In the genomic region with DNA sequence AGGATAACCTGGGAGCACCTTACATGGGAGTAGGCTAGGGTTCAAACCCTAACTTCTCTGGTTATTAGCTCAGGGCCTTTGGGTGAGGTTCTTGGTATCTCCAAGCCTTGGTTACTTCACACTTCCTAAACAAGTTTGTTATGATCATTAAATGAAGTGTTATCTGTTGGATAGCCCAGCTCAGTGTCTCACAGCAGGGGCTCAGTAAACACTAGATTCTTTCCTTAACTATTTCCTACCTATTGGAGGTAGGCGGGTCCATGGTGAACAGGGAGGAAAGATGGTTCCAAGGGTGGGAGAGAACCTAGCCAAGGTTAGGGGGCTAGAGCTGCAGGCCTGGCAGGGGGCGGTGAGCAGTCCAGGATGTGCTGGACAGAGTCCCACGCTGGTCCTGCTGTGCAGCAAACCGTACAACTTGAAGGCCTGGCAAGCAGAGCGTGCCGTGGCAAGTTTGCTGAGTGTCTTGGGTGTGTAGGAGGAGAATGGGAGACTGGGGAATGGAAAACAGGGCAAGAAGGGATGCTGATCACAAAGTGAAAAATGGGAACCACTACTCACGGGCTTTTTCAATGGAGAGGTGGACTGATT, we compare ENCODE assay signal across 28 cellular contexts.
DNase-seq lines count a peak whose midpoint lies in the region; ATAC-seq, FAIRE-seq and TF ChIP-seq lines count a peak whose summit lies in the region.
"Had no signal": no experiment of that assay in that cellular context is flagged by ENCODE, and none has a peak within 500 bp of the region (broad histone marks: within the 10 kb centered on the region; RNA-seq: fewer than 3 reads in every experiment).

No MANE protein-coding gene starts in this region.

- 0 out of 2 replicates have a peak overlapping the region, but pooled peaks have one; percentile 7 for H2AFZ ChIP-seq in MM.1S (ENCODE audit: low read length)

- TF ChIP-seq POLR2A in gastrocnemius medialis (IDR thresholded peaks at IDR 0.05) = no peak
- no peak for TF ChIP-seq POLR2A in gastroesophageal sphincter (IDR thresholded peaks at IDR 0.05)

- H3F3A ChIP-seq in MM.1S (ENCODE audit: insufficient read depth, low read length) = no peaks in the 10 kb centered on the region

- in situ Hi-C loops in gastrocnemius medialis (cut with MboI; ENCODE audit: low sequenced_read_pairs in 4 of 4) = no loop called here

- H3K9ac ChIP-seq in MM.1S (ENCODE audit: low read length) = peak overlapping the region; percentile 49

- FAIRE-seq in bronchial epithelial cell (lab: Jason Lieb, UNC) = no peak
- FAIRE-seq: GM19239, islet of Langerhans, pancreas had no signal

- H4K20me1 ChIP-seq in MM.1S (ENCODE audit: insufficient read depth, low read length) = no peaks in the 10 kb centered on the region

- no TSS peak for BruUV-seq in Caco-2 (replicated peaks; lab: Mats Ljungman, UMichigan)

- intact Hi-C loops in Caco-2 (cut with micrococcal nuclease; ENCODE audit: unreplicated experiment) = no loop called here
- intact Hi-C loops in naive thymus-derived CD4-positive, alpha-beta T cell (cut with micrococcal nuclease) = no loop called here
- intact Hi-C loops in gastrocnemius medialis (cut with DNase I; ENCODE audit: low total_unique reads) = no loop called here

- no peak for TF ChIP-seq EP300 in gastroesophageal sphincter (IDR thresholded peaks at IDR 0.05)

- H3K4me1 Mint-ChIP-seq in Caco-2 (ENCODE audit: low read depth, unreplicated experiment) = peaks cover 47% of the 10 kb centered on the region
- peaks cover 37% of the 10 kb centered on the region for H3K4me1 Mint-ChIP-seq in memory B cell
- H3K4me1 Mint-ChIP-seq in naive thymus-derived CD4-positive, alpha-beta T cell = peaks cover 0 to 13% (median 0%) of the 10 kb centered on the region in 7 donors

- H3K27ac Mint-ChIP-seq in Caco-2 (ENCODE audit: unreplicated experiment) = peak overlapping the region; percentile 97
- peak overlapping the region; percentile 75 for H3K27ac Mint-ChIP-seq in memory B cell
- peak overlapping the region in 1 of 9 donors; percentile 13 for H3K27ac Mint-ChIP-seq in naive thymus-derived CD4-positive, alpha-beta T cell
- H3K27ac Mint-ChIP-seq: activated CD8-positive, alpha-beta memory T cell treated with anti-CD3 and anti-CD28 coated beads, Interleukin-2, amount 10 ng/mL, durations not matched to agents 7 days and 5 days; activated naive CD8-positive, alpha-beta T cell; activated T-helper 1 cell treated with anti-CD3 and anti-CD28 coated beads, Interleukin-12 subunit alpha, Interleukin-12 subunit beta, Interleukin-2, Interleukin-4 antibody, amounts not matched to agents 30 ng/mL and 10 ng/mL and 1 ng/mL, durations not matched to agents 14 hours and 24 hours and 36 hours; CD4-positive, CD25-positive, alpha-beta regulatory T cell had no signal

- peak overlapping the region; percentile 43 for H3K4me3 Mint-ChIP-seq in Caco-2 (ENCODE audit: unreplicated experiment)
- no peak overlapping the region for H3K4me3 Mint-ChIP-seq in memory B cell
- H3K4me3 Mint-ChIP-seq in naive thymus-derived CD4-positive, alpha-beta T cell = no peak overlapping the region
- H3K4me3 Mint-ChIP-seq: activated CD8-positive, alpha-beta memory T cell treated with anti-CD3 and anti-CD28 coated beads, Interleukin-2, amount 10 ng/mL, durations not matched to agents 7 days and 5 days; activated naive CD8-positive, alpha-beta T cell; activated T-helper 1 cell treated with anti-CD3 and anti-CD28 coated beads, Interleukin-12 subunit alpha, Interleukin-12 subunit beta, Interleukin-2, Interleukin-4 antibody, amounts not matched to agents 30 ng/mL and 10 ng/mL and 1 ng/mL, durations not matched to agents 14 hours and 24 hours and 36 hours; CD4-positive, CD25-positive, alpha-beta regulatory T cell; H9; natural killer cell treated with Interleukin-12 subunit alpha and Interleukin-12 subunit beta and Interleukin-15 and Interleukin-18, amount 100 ng/mL, for 72 hours had no signal

- peaks cover 54% of the 10 kb centered on the region for H3K4me1 ChIP-seq in Caco-2
- peaks cover 17% of the 10 kb centered on the region for H3K4me1 ChIP-seq in MM.1S (ENCODE audit: low read length)
- H3K4me1 ChIP-seq in naive thymus-derived CD4-positive, alpha-beta T cell (ENCODE audit: control insufficient read depth in 2 of 2, insufficient read depth in 2 of 2, low read length in 2 of 2) = no peaks in the 10 kb centered on the region
- H3K4me1 ChIP-seq in gastrocnemius medialis = peaks cover 8 to 19% of the 10 kb centered on the region in 2 donors
- peaks cover 0 to 12% (median 0%) of the 10 kb centered on the region in 3 donors for H3K4me1 ChIP-seq in gastroesophageal sphincter
- H3K4me1 ChIP-seq: sigmoid colon, testis had no signal

- ATAC-seq in memory B cell (ENCODE audit: low read depth) = no peak
- no peak for ATAC-seq in naive thymus-derived CD4-positive, alpha-beta T cell
- ATAC-seq in gastrocnemius medialis = no peak
- ATAC-seq in HG03457 (IDR thresholded peaks at IDR 0.05; ENCODE audit: unreplicated experiment) = no peak
- no peak for ATAC-seq in gastroesophageal sphincter
- ATAC-seq: activated CD8-positive, alpha-beta memory T cell treated with anti-CD3 and anti-CD28 coated beads, Interleukin-2, amount 10 ng/mL, durations not matched to agents 7 days and 5 days; natural killer cell treated with Interleukin-12 subunit alpha and Interleukin-12 subunit beta and Interleukin-15 and Interleukin-18, amount 100 ng/mL, for 72 hours had no signal

- peak overlapping the region; percentile 63; the same call in 1 of the 2 replicates for H3K27ac ChIP-seq in MM.1S (ENCODE audit: low read length)
- H3K27ac ChIP-seq in naive thymus-derived CD4-positive, alpha-beta T cell (ENCODE audit: low read depth, low read length) = no peak overlapping the region
- no peak overlapping the region for H3K27ac ChIP-seq in gastrocnemius medialis
- no peak overlapping the region for H3K27ac ChIP-seq in gastroesophageal sphincter
- H3K27ac ChIP-seq: sigmoid colon, testis had no signal

- POLR2A ChIA-PET in Caco-2 (lab: Charles Lee) = no interaction called here
- POLR2A ChIA-PET in naive thymus-derived CD4-positive, alpha-beta T cell (lab: Charles Lee) = no interaction called here

- H3K36me3 ChIP-seq in Caco-2 (ENCODE audit: control insufficient read depth, insufficient read depth, low read length) (no peaks in the 10 kb centered on the region), MM.1S (replicated peaks; ENCODE audit: insufficient read depth, low read length) (no peaks in the 10 kb centered on the region), bronchial epithelial cell (ENCODE audit: control insufficient read depth, insufficient read depth, low read length) (no peaks in the 10 kb centered on the region), gastrocnemius medialis (no peaks in the 10 kb centered on the region), gastroesophageal sphincter (no peaks in the 10 kb centered on the region)
- H3K36me3 ChIP-seq in naive thymus-derived CD4-positive, alpha-beta T cell (ENCODE audit: control insufficient read depth in 2 of 3, insufficient read depth in 3 of 3, low read length in 3 of 3) = no peaks in the 10 kb centered on the region
- H3K36me3 ChIP-seq: pancreas, sigmoid colon had no signal

- WGBS in gastroesophageal sphincter (ENCODE audit: low coverage in 1 of 2), 2 donors = 83 to 88% methylated on average over 3 to 7 of the region's 7 CpGs

- no peaks in the 10 kb centered on the region for H3K9me2 ChIP-seq in MM.1S (replicated peaks; ENCODE audit: insufficient read depth, low read length)

- H3K9me3 ChIP-seq in Caco-2 (0 out of 2 replicates have a peak, but pooled peaks cover 4% of the 10 kb centered on the region), MM.1S (replicated peaks; ENCODE audit: insufficient read depth, low read length) (no peaks in the 10 kb centered on the region), gastrocnemius medialis (no peaks in the 10 kb centered on the region), gastroesophageal sphincter (no peaks in the 10 kb centered on the region)
- no peaks in the 10 kb centered on the region for H3K9me3 ChIP-seq in naive thymus-derived CD4-positive, alpha-beta T cell (ENCODE audit: control insufficient read depth in 2 of 3, low read length in 3 of 3)
- H3K9me3 ChIP-seq: body of pancreas, pancreas, sigmoid colon, testis had no signal

- no peaks in the 10 kb centered on the region for H3K79me2 ChIP-seq in MM.1S (ENCODE audit: low read length)

- H3K4me3 ChIP-seq in Caco-2 (ENCODE audit: low read depth, low read length) (no peak overlapping the region), MM.1S (ENCODE audit: low read length) (no peak overlapping the region), bronchial epithelial cell (ENCODE audit: low read depth, low read length) (no peak overlapping the region), gastrocnemius medialis (no peak overlapping the region), gastroesophageal sphincter (no peak overlapping the region)
- H3K4me3 ChIP-seq in naive thymus-derived CD4-positive, alpha-beta T cell (ENCODE audit: low read length) = no peak overlapping the region
- H3K4me3 ChIP-seq: body of pancreas, pancreas, sigmoid colon, testis had no signal

- peak overlapping the region; percentile 48 for H3K4me2 ChIP-seq in MM.1S (ENCODE audit: low read depth, low read length)

- TF ChIP-seq CTCF in Caco-2 (IDR thresholded peaks at IDR 0.05; ENCODE audit: insufficient read depth in 1 of 2, low read depth in 1 of 2, low read length in 1 of 2, severe bottlenecking in 1 of 2, unreplicated experiment in 1 of 2) (no peak), MM.1S (IDR thresholded peaks at IDR 0.05; ENCODE audit: low read length) (no peak), bronchial epithelial cell (IDR thresholded peaks at IDR 0.05; ENCODE audit: insufficient read depth, low read length, severe bottlenecking) (no peak), gastrocnemius medialis (IDR thresholded peaks at IDR 0.05 in 4 of 5, conservative IDR thresholded peaks at IDR 0.05 in 1 of 5) (no peak), gastroesophageal sphincter (IDR thresholded peaks at IDR 0.05) (no peak)

- H3K27me3 Mint-ChIP-seq in Caco-2 (ENCODE audit: insufficient read depth, unreplicated experiment) = no peaks in the 10 kb centered on the region
- no peaks in the 10 kb centered on the region for H3K27me3 Mint-ChIP-seq in memory B cell
- H3K27me3 Mint-ChIP-seq in naive thymus-derived CD4-positive, alpha-beta T cell = no peaks in the 10 kb centered on the region
- H3K27me3 Mint-ChIP-seq: activated CD8-positive, alpha-beta memory T cell treated with anti-CD3 and anti-CD28 coated beads, Interleukin-2, amount 10 ng/mL, durations not matched to agents 7 days and 5 days; activated naive CD8-positive, alpha-beta T cell; CD4-positive, CD25-positive, alpha-beta regulatory T cell; natural killer cell treated with Interleukin-12 subunit alpha and Interleukin-12 subunit beta and Interleukin-15 and Interleukin-18, amount 100 ng/mL, for 72 hours had no signal

- DNase-seq in Caco-2 (no peak), MM.1S (no peak), bronchial epithelial cell (ENCODE audit: low read depth) (peak; percentile 74), memory B cell (ENCODE audit: low spot score in 2 of 2) (no peak), gastrocnemius medialis (no peak)
- DNase-seq in naive thymus-derived CD4-positive, alpha-beta T cell = no peak
- DNase-seq: activated CD4-positive, alpha-beta T cell treated with anti-CD3 and anti-CD28 coated beads for 4 hours; activated CD8-positive, alpha-beta memory T cell treated with anti-CD3 and anti-CD28 coated beads, Interleukin-2, amount 10 ng/mL, durations not matched to agents 7 days and 5 days; CD4-positive, CD25-positive, alpha-beta regulatory T cell; cortex of kidney; GF-D8; H9; hippocampal formation; mesenchymal stem cell; NCI-H1105 treated with DMSO at 0.1 percent for 48 hours; OCI-M1; pancreas; sigmoid colon; T-helper 1 cell; testis had no signal

- CTCF ChIA-PET in Caco-2 (lab: Charles Lee) = no interaction called here
- CTCF ChIA-PET in naive thymus-derived CD4-positive, alpha-beta T cell (lab: Charles Lee) = no interaction called here

- no peaks in the 10 kb centered on the region for H3K36me3 Mint-ChIP-seq in Caco-2 (ENCODE audit: insufficient read depth, unreplicated experiment)
- peaks cover 6% of the 10 kb centered on the region for H3K36me3 Mint-ChIP-seq in memory B cell
- H3K36me3 Mint-ChIP-seq in naive thymus-derived CD4-positive, alpha-beta T cell = peaks cover 0 to 3% (median 0%) of the 10 kb centered on the region in 5 donors
- H3K36me3 Mint-ChIP-seq: activated CD8-positive, alpha-beta memory T cell treated with anti-CD3 and anti-CD28 coated beads, Interleukin-2, amount 10 ng/mL, durations not matched to agents 7 days and 5 days; natural killer cell treated with Interleukin-12 subunit alpha and Interleukin-12 subunit beta and Interleukin-15 and Interleukin-18, amount 100 ng/mL, for 72 hours had no signal

- H3K9me3 Mint-ChIP-seq in Caco-2 (ENCODE audit: unreplicated experiment) = no peaks in the 10 kb centered on the region
- no peaks in the 10 kb centered on the region for H3K9me3 Mint-ChIP-seq in memory B cell
- no peaks in the 10 kb centered on the region for H3K9me3 Mint-ChIP-seq in naive thymus-derived CD4-positive, alpha-beta T cell
- H3K9me3 Mint-ChIP-seq: activated T-helper 1 cell treated with anti-CD3 and anti-CD28 coated beads, Interleukin-12 subunit alpha, Interleukin-12 subunit beta, Interleukin-2, Interleukin-4 antibody, amounts not matched to agents 30 ng/mL and 10 ng/mL and 1 ng/mL, durations not matched to agents 14 hours and 24 hours and 36 hours; CD4-positive, CD25-positive, alpha-beta regulatory T cell; H9; natural killer cell treated with Interleukin-12 subunit alpha and Interleukin-12 subunit beta and Interleukin-15 and Interleukin-18, amount 100 ng/mL, for 72 hours had no signal

- H3K27me3 ChIP-seq in Caco-2 (replicated peaks; ENCODE audit: control insufficient read depth, insufficient read depth, low read length) = no peaks in the 10 kb centered on the region
- no peaks in the 10 kb centered on the region for H3K27me3 ChIP-seq in MM.1S (replicated peaks; ENCODE audit: insufficient read depth, low read length)
- no peaks in the 10 kb centered on the region for H3K27me3 ChIP-seq in bronchial epithelial cell (ENCODE audit: control insufficient read depth, insufficient read depth, low read length)
- H3K27me3 ChIP-seq in naive thymus-derived CD4-positive, alpha-beta T cell (ENCODE audit: control insufficient read depth in 2 of 2, insufficient read depth in 2 of 2, low read length in 2 of 2) = no peaks in the 10 kb centered on the region
- no peaks in the 10 kb centered on the region for H3K27me3 ChIP-seq in gastrocnemius medialis
- H3K27me3 ChIP-seq in gastroesophageal sphincter = no peaks in the 10 kb centered on the region
- H3K27me3 ChIP-seq: body of pancreas, pancreas, sigmoid colon, testis had no signal
